Comparison of ENCODE assay signal across 13 cellular contexts in genomic region chr6:72626126-72626525, GRCh38. TPM values are rescaled to one million over a fixed set of nuclear protein-coding genes. Genes with fewer than 3 reads are reported as not detected.
DNase-seq lines count a peak whose midpoint lies in the region; ATAC-seq and TF ChIP-seq lines count a peak whose summit lies in the region.
"Had no signal": no experiment of that assay in that cellular context is flagged by ENCODE, and none has a peak within 500 bp of the region (broad histone marks: within the 10 kb centered on the region; RNA-seq: fewer than 3 reads in every experiment).

No MANE protein-coding gene starts in this region.

- peak overlapping the region; percentile 54; the same call in 1 of the 2 replicates for H3K4me3 ChIP-seq in GM12865 (ENCODE audit: low read depth, low read length)
- H3K4me3 ChIP-seq in Karpas-422 (ENCODE audit: low read length) = no peak overlapping the region
- H3K4me3 ChIP-seq in right lobe of liver = no peak overlapping the region
- H3K4me3 ChIP-seq: coronary artery, heart left ventricle, suprapubic skin had no signal

- peak overlapping the region; percentile 96 for H3K27ac ChIP-seq in Karpas-422 (ENCODE audit: low read length)
- H3K27ac ChIP-seq in right lobe of liver = no peak overlapping the region
- H3K27ac ChIP-seq: coronary artery, heart left ventricle, suprapubic skin had no signal

- peaks cover 47% of the 10 kb centered on the region for H3K36me3 ChIP-seq in Karpas-422 (ENCODE audit: insufficient read depth, low read length)
- H3K36me3 ChIP-seq in right lobe of liver = no peaks in the 10 kb centered on the region
- H3K36me3 ChIP-seq: heart left ventricle, suprapubic skin had no signal

- H3K4me3 Mint-ChIP-seq in immature natural killer cell = no peak overlapping the region

- peak; percentile 85 for DNase-seq in GM12865 (ENCODE audit: low read depth)
- peak; percentile 51 for DNase-seq in Karpas-422
- no peak for DNase-seq in CD1c-positive myeloid dendritic cell (ENCODE audit: extremely low spot score)
- DNase-seq in right lobe of liver = no peak
- no peak for DNase-seq in immature natural killer cell
- no peak for DNase-seq in erythroblast (lab: John Stamatoyannopoulos, UW)
- DNase-seq: heart left ventricle, NCI-H1417 treated with DMSO at 0.1 percent for 48 hours had no signal

- ATAC-seq in GM18909 (IDR thresholded peaks at IDR 0.05; ENCODE audit: poor library complexity, unreplicated experiment) = peak; percentile 37
- ATAC-seq in HG02798 (IDR thresholded peaks at IDR 0.05; ENCODE audit: poor library complexity, unreplicated experiment) = peak; percentile 50
- no peak for ATAC-seq in right lobe of liver
- ATAC-seq: heart left ventricle, Right ventricle myocardium inferior had no signal

- H3K9ac ChIP-seq in Karpas-422 (ENCODE audit: low read length) = 0 out of 2 replicates have a peak overlapping the region, but pooled peaks have one; percentile 19

- peaks cover 94% of the 10 kb centered on the region for H3K79me2 ChIP-seq in Karpas-422 (ENCODE audit: low read length)

- peaks cover 0 to 3% (median 0%) of the 10 kb centered on the region in 3 donors for H3K36me3 Mint-ChIP-seq in immature natural killer cell

- H3K27me3 Mint-ChIP-seq in immature natural killer cell (ENCODE audit: low read depth in 3 of 3) = peaks cover 2 to 13% (median 4%) of the 10 kb centered on the region in 3 donors

- no peaks in the 10 kb centered on the region for H4K20me1 ChIP-seq in Karpas-422 (ENCODE audit: insufficient read depth, low read depth, low read length)

- H2AFZ ChIP-seq in Karpas-422 (ENCODE audit: low read length) = no peak overlapping the region

- no peak overlapping the region for H3K27ac Mint-ChIP-seq in immature natural killer cell

- TF ChIP-seq POLR2A in right lobe of liver (IDR thresholded peaks at IDR 0.05) (no peak), erythroblast (IDR thresholded peaks at IDR 0.05; ENCODE audit: low read length) (no peak)

- no peaks in the 10 kb centered on the region for H3K9me2 ChIP-seq in Karpas-422 (replicated peaks; ENCODE audit: insufficient read depth, low read length)

- no peaks in the 10 kb centered on the region for H3K9me3 Mint-ChIP-seq in immature natural killer cell

- H3K27me3 ChIP-seq in Karpas-422 (ENCODE audit: low read length) (no peaks in the 10 kb centered on the region), right lobe of liver (peaks cover 0 to 15% of the 10 kb centered on the region in 2 donors)

- H3K4me2 ChIP-seq in Karpas-422 (ENCODE audit: low read depth, low read length, poor library complexity, severe bottlenecking) = peak overlapping the region; percentile 95

- 32% methylated on average over 2 of the region's 2 CpGs for WGBS in right lobe of liver (ENCODE audit: insufficient coverage, low coverage, low lambda C conversion rate, missing lambda C conversion rate)

- TF ChIP-seq CTCF in GM12865 (IDR thresholded peaks at IDR 0.05; ENCODE audit: insufficient read depth, low read depth, low read length, missing control alignments) = no peak
- no peak for TF ChIP-seq CTCF in right lobe of liver (IDR thresholded peaks at IDR 0.05)

- intact Hi-C loops in right lobe of liver (cut with DNase I) = loop anchor here in 1 of 2 donors (10.0 kb wide), 1 partner anchor 509 kb away; no protein-coding TSS in a partner anchor

- H3K4me1 ChIP-seq in Karpas-422 (ENCODE audit: low read length) (peaks cover 34% of the 10 kb centered on the region), right lobe of liver (peaks cover 0 to 14% (median 0%) of the 10 kb centered on the region in 4 donors)

- H3K9me3 ChIP-seq in Karpas-422 (ENCODE audit: low read length) = no peaks in the 10 kb centered on the region
- H3K9me3 ChIP-seq in right lobe of liver = no peaks in the 10 kb centered on the region
- H3K9me3 ChIP-seq: heart left ventricle, suprapubic skin had no signal

- H3K4me1 Mint-ChIP-seq in immature natural killer cell = peaks cover 28 to 37% of the 10 kb centered on the region in 2 donors

RNA-seq across cellular contexts. Expression of gene KCNQ5, which starts 4.3 kb away (rescaled TPM):
- 29.1 and 50.5 TPM in 2 replicates for total RNA-seq in Karpas-422 (2014; rRNA removed; shearing (Covaris generic); ENCODE audit: low replicate concordance)
- total RNA-seq in right lobe of liver = under 1 TPM in 2 of 6 experiments, not detected in 4; 0.04 to 0.11 TPM
- 1 to 10 TPM; 1.3 to 4.3 (median 1.8) TPM for polyA plus RNA-seq in immature natural killer cell
- total RNA-seq: Right ventricle myocardium inferior had no signal

Comparison
In these comparisons a context has a peak if more than half of its experiments do, and no peak if none do; other contexts are left out.
1. DNase-seq: peak in GM12865 (single experiment) and Karpas-422 (single experiment); none in CD1c-positive myeloid dendritic cell (single experiment), right lobe of liver (0 of 3), immature natural killer cell (0 of 3) and erythroblast (0 of 2).
2. ATAC-seq: peak in GM18909 (single experiment) and HG02798 (single experiment); none in right lobe of liver (0 of 4).
3. RNA of gene KCNQ5, which starts 4.3 kb away (total RNA-seq): 29.1 to 50.5 TPM in Karpas-422; 0.04 to 0.11 TPM in right lobe of liver; every median in the first group is over 10 times any median in the second.